ENCODE assay signal across 8 cellular contexts in genomic region chr3:151227438-151228290, GRCh38. TPM values are rescaled to one million over a fixed set of nuclear protein-coding genes. Genes with fewer than 3 reads are reported as not detected.
A peak's percentile ranks its signal among the peaks of the same experiment; 100 is the strongest.
DNase-seq lines count a peak whose midpoint lies in the region; ATAC-seq and TF ChIP-seq lines count a peak whose summit lies in the region.

No MANE protein-coding gene starts in this region.

- H3K4me1 Mint-ChIP-seq in activated T-cell treated with anti-CD3 and anti-CD28 coated beads, Interleukin-2, amount 50 U/mL, for 4 hours (ENCODE audit: low read depth): peaks cover 60% of the 10 kb centered on the region
- H3K4me1 Mint-ChIP-seq in nephron: peaks cover 20% of the 10 kb centered on the region

- peaks cover 3% of the 10 kb centered on the region for H3K9me3 Mint-ChIP-seq in activated T-cell treated with anti-CD3 and anti-CD28 coated beads, Interleukin-2, amount 50 U/mL, for 4 hours
- H3K9me3 Mint-ChIP-seq in nephron: no peaks in the 10 kb centered on the region

- peak overlapping the region; percentile 18 to 48 (median 25) for H3K27ac Mint-ChIP-seq in nephron

- peak; percentile 59 for DNase-seq in COR-L47 (lab: John Stamatoyannopoulos, UW)
- peak; percentile 6 for DNase-seq in OCI-M2 (lab: John Stamatoyannopoulos, UW; ENCODE audit: unreplicated experiment)
- DNase-seq in activated T-cell treated with anti-CD3 and anti-CD28 coated beads, Interleukin-2, amount 50 U/mL, for 4 hours: peak; percentile 78
- peak; percentile 64 for DNase-seq in fibroblast of gingiva (ENCODE audit: low read depth)
- peak; percentile 46 to 85 (median 64) for DNase-seq in stimulated activated naive CD4-positive, alpha-beta T cell (lab: John Stamatoyannopoulos, UW)

- no peaks in the 10 kb centered on the region for H3K36me3 Mint-ChIP-seq in activated T-cell treated with anti-CD3 and anti-CD28 coated beads, Interleukin-2, amount 50 U/mL, for 4 hours (ENCODE audit: insufficient read depth)
- peaks cover 3% of the 10 kb centered on the region for H3K36me3 Mint-ChIP-seq in nephron (ENCODE audit: low read depth)

- ATAC-seq in GM19438 (IDR thresholded peaks at IDR 0.05; ENCODE audit: low read depth, unreplicated experiment) (peak; percentile 81), HG03520 (IDR thresholded peaks at IDR 0.05; ENCODE audit: unreplicated experiment) (peak; percentile 87)
- ATAC-seq in activated T-cell treated with anti-CD3 and anti-CD28 coated beads, Interleukin-2, amount 50 U/mL, for 4 hours: peak; percentile 69 to 71

- H3K4me3 Mint-ChIP-seq in activated T-cell treated with anti-CD3 and anti-CD28 coated beads, Interleukin-2, amount 50 U/mL, for 4 hours: no peak overlapping the region
- H3K4me3 Mint-ChIP-seq in nephron: no peak overlapping the region

- peak; percentile 90 to 94 (median 90) for TF ChIP-seq CTCF in nephron (IDR thresholded peaks at IDR 0.05; ENCODE audit: unreplicated experiment in 3 of 3)

- H3K27me3 Mint-ChIP-seq in activated T-cell treated with anti-CD3 and anti-CD28 coated beads, Interleukin-2, amount 50 U/mL, for 4 hours (ENCODE audit: low read depth): no peaks in the 10 kb centered on the region
- H3K27me3 Mint-ChIP-seq in nephron (ENCODE audit: low read depth): peaks cover 5% of the 10 kb centered on the region

RNA-seq across cellular contexts. Expression of gene GPR171, which starts 24.6 kb away (rescaled TPM):
- 10 to 100 TPM; 72.2 to 85.8 (median 75.3) TPM for total RNA-seq in activated T-cell treated with anti-CD3 and anti-CD28 coated beads, Interleukin-2, amount 50 U/mL, for 4 hours

RNA-seq across cellular contexts. Expression of gene P2RY14, which starts 50.7 kb away (rescaled TPM):
- total RNA-seq in activated T-cell treated with anti-CD3 and anti-CD28 coated beads, Interleukin-2, amount 50 U/mL, for 4 hours: under 1 TPM in 2 of 3 donors, not detected in 1; 0.20 to 0.26 TPM

Comparison
In these comparisons a context has a peak if more than half of its experiments do, and no peak if none do; other contexts are left out.
1. Peak in every context shown above with its lines: DNase-seq and ATAC-seq.
2. DNase-seq: peak in every context shown above with its lines; median percentile 78 in activated T-cell treated with anti-CD3 and anti-CD28 coated beads, Interleukin-2, amount 50 U/mL, for 4 hours; 64 in fibroblast of gingiva; 64 in stimulated activated naive CD4-positive, alpha-beta T cell; 59 in COR-L47; 6 in OCI-M2.